2 cellular contexts compared by ENCODE assay signal in genomic region chr7:22429386-22429785, GRCh38.
TF ChIP-seq lines count a peak whose summit lies in the region.

No MANE protein-coding gene starts in this region.

TF ChIP-seq in IMR-90, 13 proteins besides CTCF, POLR2A, EP300 and RAD21 (continued from another document):
- TF ChIP-seq ELK1 (IDR thresholded peaks at IDR 0.05; ENCODE audit: borderline replicate concordance, low read depth, low read length) (no peak), MAZ (IDR thresholded peaks at IDR 0.05; ENCODE audit: borderline replicate concordance, low read depth, low read length) (no peak)
TF ChIP-seq in IMR-90: peak in this region for 0.

TF ChIP-seq in K562, 482 proteins besides CTCF, POLR2A, EP300 and RAD21 (continued from another document):
- no peak for TF ChIP-seq ARID3A (IDR thresholded peaks at IDR 0.05; ENCODE audit: borderline replicate concordance, low read depth, low read length)
- no peak for TF ChIP-seq KLF16 (IDR thresholded peaks at IDR 0.05)
- no peak for TF ChIP-seq FOXM1 (IDR thresholded peaks at IDR 0.05; ENCODE audit: low read depth)
- TF ChIP-seq FOXM1 (CRISPR knock-in tag; IDR thresholded peaks at IDR 0.05; ENCODE audit: low read depth): no peak
- peak; percentile 29 for TF ChIP-seq MEIS2 (IDR thresholded peaks at IDR 0.05; ENCODE audit: partially characterized antibody)
- TF ChIP-seq ZFX (CRISPR knock-in tag; IDR thresholded peaks at IDR 0.05): no peak
- TF ChIP-seq TSC22D4 (tag; IDR thresholded peaks at IDR 0.05): no peak
- no peak for TF ChIP-seq EWSR1 (IDR thresholded peaks at IDR 0.05; ENCODE audit: borderline replicate concordance, low read depth, partially characterized antibody)
- TF ChIP-seq ZFP30 (CRISPR knock-in tag; IDR thresholded peaks at IDR 0.05; ENCODE audit: borderline replicate concordance): no peak
- TF ChIP-seq ZEB2 (IDR thresholded peaks at IDR 0.05): no peak
- TF ChIP-seq ATF3 (IDR thresholded peaks at IDR 0.05): peak; percentile 41
- no peak for TF ChIP-seq ATF3 (CRISPR knock-in tag; conservative IDR thresholded peaks at IDR 0.05)
- no peak for TF ChIP-seq TAF9B (IDR thresholded peaks at IDR 0.05; ENCODE audit: partially characterized antibody)
- no peak for TF ChIP-seq ADNP (tag; IDR thresholded peaks at IDR 0.05)
- TF ChIP-seq GTF2B (IDR thresholded peaks at IDR 0.05; ENCODE audit: extremely low read depth, insufficient read length): no peak
